In the genomic region with DNA sequence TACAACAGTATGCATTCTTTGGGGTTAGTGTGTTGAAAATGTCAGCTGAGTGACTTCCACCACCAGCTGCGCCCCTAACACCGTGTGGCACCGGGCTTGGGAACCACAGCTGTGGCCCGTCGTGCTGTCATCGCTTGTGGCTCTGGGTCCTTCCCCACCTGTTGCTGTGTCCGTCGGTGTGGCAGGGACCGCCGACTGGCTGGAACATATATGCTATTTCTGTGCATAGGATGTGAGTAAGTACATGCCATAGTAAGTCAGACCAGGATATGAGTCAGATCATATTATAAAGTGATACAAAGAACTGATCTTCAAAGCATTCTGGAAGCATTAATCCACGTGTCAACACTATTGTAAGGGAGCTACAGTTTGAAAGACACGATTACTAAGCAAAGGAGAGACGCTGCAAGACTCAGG, we compare ENCODE assay signal across 8 cellular contexts. TPM values are rescaled to one million over a fixed set of nuclear protein-coding genes. Genes with fewer than 3 reads are reported as not detected.
DNase-seq lines count a peak whose midpoint lies in the region; ATAC-seq, FAIRE-seq and TF ChIP-seq lines count a peak whose summit lies in the region.

No MANE protein-coding gene starts in this region.

- DNase-seq in HT-29 (ENCODE audit: low spot score) (peak; percentile 62), fibroblast of gingiva (ENCODE audit: low read depth) (peak; percentile 20), WERI-Rb-1 (no peak), D721Med (ENCODE audit: insufficient read length, low spot score) (no peak), NCI-H2107 (lab: John Stamatoyannopoulos, UW) (no peak)
- no peak for DNase-seq in activated CD8-positive, alpha-beta T cell treated with anti-CD3 and anti-CD28 coated beads, Interleukin-2, amount 10 ng/mL, durations not matched to agents 7 days and 5 days
- DNase-seq in stimulated activated CD4-positive, alpha-beta T cell treated with anti-CD3 and anti-CD28 coated beads, Interleukin-4, amount 100 ng/mL, for 48 hours (ENCODE audit: low read depth in 2 of 2): peak; percentile 38 to 44

- peaks cover 6% of the 10 kb centered on the region for H3K36me3 Mint-ChIP-seq in activated CD8-positive, alpha-beta T cell treated with anti-CD3 and anti-CD28 coated beads, Interleukin-2, amount 10 ng/mL, durations not matched to agents 7 days and 5 days (ENCODE audit: low read depth)

- ATAC-seq in activated CD8-positive, alpha-beta T cell treated with anti-CD3 and anti-CD28 coated beads, Interleukin-2, amount 10 ng/mL, durations not matched to agents 7 days and 5 days: no peak
- no peak for ATAC-seq in GM21390 (IDR thresholded peaks at IDR 0.05; ENCODE audit: unreplicated experiment)

- H3K9me3 ChIP-seq in WERI-Rb-1 (ENCODE audit: severe bottlenecking): no peaks in the 10 kb centered on the region

- CTCF ChIA-PET in activated CD8-positive, alpha-beta T cell treated with anti-CD3 and anti-CD28 coated beads, Interleukin-2, amount 10 ng/mL, durations not matched to agents 7 days and 5 days (lab: Charles Lee): interaction anchor here (0.8 to 1.0 kb wide), 6 partner anchors 11 to 166 kb away, joined by 3 to 5 read pairs (median 3); partner anchors contain the start of gene MAPKBP1

- no peaks in the 10 kb centered on the region for H3K27me3 Mint-ChIP-seq in activated CD8-positive, alpha-beta T cell treated with anti-CD3 and anti-CD28 coated beads, Interleukin-2, amount 10 ng/mL, durations not matched to agents 7 days and 5 days (ENCODE audit: low read depth)

- H3K36me3 ChIP-seq in WERI-Rb-1: no peaks in the 10 kb centered on the region

- H3K27ac Mint-ChIP-seq in activated CD8-positive, alpha-beta T cell treated with anti-CD3 and anti-CD28 coated beads, Interleukin-2, amount 10 ng/mL, durations not matched to agents 7 days and 5 days: peak overlapping the region; percentile 3

- H3K9me3 Mint-ChIP-seq in activated CD8-positive, alpha-beta T cell treated with anti-CD3 and anti-CD28 coated beads, Interleukin-2, amount 10 ng/mL, durations not matched to agents 7 days and 5 days (ENCODE audit: insufficient read depth): no peaks in the 10 kb centered on the region

- TF ChIP-seq CTCF in WERI-Rb-1 (IDR thresholded peaks at IDR 0.05; ENCODE audit: low read depth, low read length): no peak
- no peak for TF ChIP-seq CTCF in D721Med (IDR thresholded peaks at IDR 0.05; ENCODE audit: insufficient read depth, missing control alignments)

- H3K4me1 Mint-ChIP-seq in activated CD8-positive, alpha-beta T cell treated with anti-CD3 and anti-CD28 coated beads, Interleukin-2, amount 10 ng/mL, durations not matched to agents 7 days and 5 days (ENCODE audit: low read depth): peaks cover 40% of the 10 kb centered on the region

- no peak for FAIRE-seq in D721Med (lab: Jason Lieb, UNC)

- POLR2A ChIA-PET in activated CD8-positive, alpha-beta T cell treated with anti-CD3 and anti-CD28 coated beads, Interleukin-2, amount 10 ng/mL, durations not matched to agents 7 days and 5 days (lab: Charles Lee): interaction anchor here (1.0 kb wide), 1 partner anchor 27 kb away, joined by 3 read pairs; no protein-coding TSS in a partner anchor

- H3K27ac ChIP-seq in WERI-Rb-1: no peak overlapping the region

- H3K4me3 Mint-ChIP-seq in activated CD8-positive, alpha-beta T cell treated with anti-CD3 and anti-CD28 coated beads, Interleukin-2, amount 10 ng/mL, durations not matched to agents 7 days and 5 days: no peak overlapping the region

- H3K4me3 ChIP-seq in WERI-Rb-1 (ENCODE audit: low read depth, low read length): no peak overlapping the region

- no peaks in the 10 kb centered on the region for H3K27me3 ChIP-seq in WERI-Rb-1 (ENCODE audit: insufficient read depth, low read depth, severe bottlenecking)

RNA-seq across cellular contexts. Expression of gene EHD4, which starts 31.9 kb away (rescaled TPM):
- total RNA-seq in HT-29 (2014; rRNA removed; shearing (Covaris generic)): 54.2 and 60.6 TPM in 2 replicates
- 1 to 10 TPM; 6.9 to 8.0 TPM for total RNA-seq in activated CD8-positive, alpha-beta T cell treated with anti-CD3 and anti-CD28 coated beads, Interleukin-2, amount 10 ng/mL, durations not matched to agents 7 days and 5 days

RNA-seq across cellular contexts. Expression of gene SPTBN5, which starts 46.6 kb away (rescaled TPM):
- 1.6 and 2.0 TPM in 2 replicates for total RNA-seq in HT-29 (2014; rRNA removed; shearing (Covaris generic))
- total RNA-seq in activated CD8-positive, alpha-beta T cell treated with anti-CD3 and anti-CD28 coated beads, Interleukin-2, amount 10 ng/mL, durations not matched to agents 7 days and 5 days: under 1 TPM; 0.16 to 0.21 TPM

Comparison
In these comparisons a context has a peak if more than half of its experiments do, and no peak if none do; other contexts are left out.
1. DNase-seq: peak in HT-29 (single experiment), fibroblast of gingiva (single experiment) and stimulated activated CD4-positive, alpha-beta T cell treated with anti-CD3 and anti-CD28 coated beads, Interleukin-4, amount 100 ng/mL, for 48 hours (2 of 2); none in activated CD8-positive, alpha-beta T cell treated with anti-CD3 and anti-CD28 coated beads, Interleukin-2, amount 10 ng/mL, durations not matched to agents 7 days and 5 days (single experiment), WERI-Rb-1 (single experiment), D721Med (single experiment) and NCI-H2107 (single experiment).